In the genomic region with DNA sequence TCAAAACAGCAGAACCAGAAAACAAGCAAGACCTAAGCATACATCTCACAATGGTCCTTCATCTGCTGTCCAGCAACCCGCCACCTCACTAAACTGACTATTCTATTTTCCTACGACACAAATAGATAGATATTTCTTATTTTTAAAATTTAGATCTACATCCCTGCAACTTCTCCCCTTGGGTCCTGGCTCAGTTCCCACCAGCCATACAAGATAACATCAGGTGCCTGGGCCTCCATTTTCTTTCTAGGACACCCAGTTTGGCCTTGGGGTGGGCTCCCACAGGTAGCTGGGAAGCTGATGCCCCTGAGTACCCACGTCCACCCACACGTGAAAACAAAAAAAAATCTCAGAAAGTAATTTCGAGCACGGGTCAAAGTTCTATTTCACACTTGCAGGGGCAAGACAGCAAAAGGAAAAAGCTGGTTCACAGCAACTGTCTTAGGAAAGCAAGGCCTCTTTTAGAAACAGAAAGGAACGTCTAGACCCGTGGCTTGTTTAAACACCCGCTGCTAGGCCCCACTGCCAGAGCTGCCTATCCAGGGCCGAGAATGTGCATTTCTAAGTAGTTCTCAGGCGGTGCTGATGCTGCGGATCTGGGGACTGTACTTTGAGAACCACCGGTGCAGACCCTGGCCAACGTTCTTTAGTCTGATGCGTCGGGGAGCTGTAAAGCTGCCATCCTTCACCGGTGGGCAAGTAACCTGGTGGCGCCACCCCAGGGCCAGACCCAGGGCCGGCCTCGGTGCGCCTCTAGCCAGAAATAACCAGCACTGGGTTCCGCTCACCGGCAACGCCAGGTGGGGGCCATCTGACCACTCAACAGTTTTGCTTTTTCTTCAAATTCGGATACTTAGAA, we compare ENCODE assay signal across 8 cellular contexts. TPM values are rescaled to one million over a fixed set of nuclear protein-coding genes. Genes with fewer than 3 reads are reported as not detected.
DNase-seq lines count a peak whose midpoint lies in the region; ATAC-seq and TF ChIP-seq lines count a peak whose summit lies in the region.

No MANE protein-coding gene starts in this region.

- H3K27me3 ChIP-seq in esophagus squamous epithelium (no peaks in the 10 kb centered on the region), thyroid gland (no peaks in the 10 kb centered on the region)

- CTCF ChIA-PET in activated CD4-positive, alpha-beta memory T cell treated with anti-CD3 and anti-CD28 coated beads for 36 hours (lab: Charles Lee): interaction anchor here (0.5 to 2.4 kb wide), 6 partner anchors 9 to 833 kb away, joined by 3 to 17 read pairs (median 4); no protein-coding TSS in a partner anchor

- H3K4me1 ChIP-seq in esophagus squamous epithelium (peaks cover 0 to 25% (median 13%) of the 10 kb centered on the region in 3 donors), thyroid gland (peaks cover 6 to 8% of the 10 kb centered on the region in 2 donors)

- DNase-seq in NCI-H1417 treated with DMSO at 0.1 percent for 48 hours (lab: John Stamatoyannopoulos, UW): peak; percentile 42
- DNase-seq in activated CD4-positive, alpha-beta memory T cell treated with anti-CD3 and anti-CD28 coated beads for 36 hours: peak; percentile 16
- no peak for DNase-seq in esophagus squamous epithelium (lab: John Stamatoyannopoulos, UW)
- peak in 5 of 10 donors; percentile 15 to 71 (median 44) for DNase-seq in naive thymus-derived CD8-positive, alpha-beta T cell
- peak; percentile 68 to 70 for DNase-seq in thyroid gland

- H3K36me3 ChIP-seq in esophagus squamous epithelium (no peaks in the 10 kb centered on the region), thyroid gland (no peaks in the 10 kb centered on the region)

- ATAC-seq in HG02763 (IDR thresholded peaks at IDR 0.05; ENCODE audit: unreplicated experiment): peak; percentile 58
- ATAC-seq in naive thymus-derived CD8-positive, alpha-beta T cell: peak; percentile 42 to 46

- intact Hi-C loops in activated CD4-positive, alpha-beta memory T cell treated with anti-CD3 and anti-CD28 coated beads for 36 hours (cut with micrococcal nuclease): loop anchor here (1.0 to 10.0 kb wide), 6 partner anchors 48 to 756 kb away; partner anchors contain the start of genes GPR180 and TGDS
- intact Hi-C loops in esophagus squamous epithelium (cut with DNase I): no loop called here
- intact Hi-C loops in thyroid gland (cut with DNase I): loop anchor here (10.0 kb wide), 1 partner anchor 46 kb away; the partner anchor contains the start of gene TGDS

- H3K27ac Mint-ChIP-seq in activated CD4-positive, alpha-beta memory T cell treated with anti-CD3 and anti-CD28 coated beads for 36 hours: peak overlapping the region; percentile 94
- H3K27ac Mint-ChIP-seq in naive thymus-derived CD8-positive, alpha-beta T cell: peak overlapping the region; percentile 95 to 100 (median 98)

- H3K27me3 Mint-ChIP-seq in activated CD4-positive, alpha-beta memory T cell treated with anti-CD3 and anti-CD28 coated beads for 36 hours: peaks cover 2% of the 10 kb centered on the region
- peaks cover 0 to 5% (median 0%) of the 10 kb centered on the region in 5 donors for H3K27me3 Mint-ChIP-seq in naive thymus-derived CD8-positive, alpha-beta T cell

- H3K9me3 ChIP-seq in esophagus squamous epithelium (no peaks in the 10 kb centered on the region), thyroid gland (no peaks in the 10 kb centered on the region)

- peaks cover 5% of the 10 kb centered on the region for H3K36me3 Mint-ChIP-seq in activated CD4-positive, alpha-beta memory T cell treated with anti-CD3 and anti-CD28 coated beads for 36 hours
- H3K36me3 Mint-ChIP-seq in naive thymus-derived CD8-positive, alpha-beta T cell: peaks cover 2 to 9% (median 4%) of the 10 kb centered on the region in 3 donors

- 17 to 43% methylated on average over 7 to 16 of the region's 25 CpGs for WGBS in esophagus squamous epithelium, 2 donors
- 14 to 25% methylated on average over 16 to 25 of the region's 25 CpGs for WGBS in thyroid gland, 2 donors

- H3K9me3 Mint-ChIP-seq in activated CD4-positive, alpha-beta memory T cell treated with anti-CD3 and anti-CD28 coated beads for 36 hours: peaks cover 3% of the 10 kb centered on the region
- peaks cover 0 to 11% (median 0%) of the 10 kb centered on the region in 9 donors for H3K9me3 Mint-ChIP-seq in naive thymus-derived CD8-positive, alpha-beta T cell

- no peak for TF ChIP-seq POLR2A in esophagus squamous epithelium (IDR thresholded peaks at IDR 0.05)
- TF ChIP-seq POLR2A in thyroid gland (IDR thresholded peaks at IDR 0.05): no peak

- peak; percentile 50 for TF ChIP-seq CTCF in 22Rv1 (IDR thresholded peaks at IDR 0.05)
- peak; percentile 14; the same call in 1 of the 2 replicates for TF ChIP-seq CTCF in GM12875 (IDR thresholded peaks at IDR 0.05; ENCODE audit: borderline replicate concordance, insufficient read depth, low read depth, low read length)
- TF ChIP-seq CTCF in esophagus squamous epithelium (IDR thresholded peaks at IDR 0.05): no peak
- peak in 2 of 6 experiments; percentile 12 to 20 for TF ChIP-seq CTCF in thyroid gland (IDR thresholded peaks at IDR 0.05)

- POLR2A ChIA-PET in activated CD4-positive, alpha-beta memory T cell treated with anti-CD3 and anti-CD28 coated beads for 36 hours (lab: Charles Lee): interaction anchor here (1.0 to 2.7 kb wide), 4 partner anchors 24 to 53 kb away, joined by 3 to 18 read pairs (median 5); partner anchors contain the start of genes GPR180 and TGDS
- POLR2A ChIA-PET in naive thymus-derived CD8-positive, alpha-beta T cell (lab: Charles Lee): interaction anchor here (0.7 to 4.0 kb wide), 15 partner anchors 9 to 71 kb away, joined by 3 to 62 read pairs (median 5); partner anchors contain the start of genes GPR180 and TGDS

- peaks cover 16% of the 10 kb centered on the region for H3K4me1 Mint-ChIP-seq in activated CD4-positive, alpha-beta memory T cell treated with anti-CD3 and anti-CD28 coated beads for 36 hours (ENCODE audit: low read depth)
- H3K4me1 Mint-ChIP-seq in naive thymus-derived CD8-positive, alpha-beta T cell: peaks cover 21 to 33% (median 25%) of the 10 kb centered on the region in 4 donors

- H3K27ac ChIP-seq in 22Rv1 (peak overlapping the region; percentile 96), esophagus squamous epithelium (peak overlapping the region; percentile 92 to 98 (median 96)), thyroid gland (peak overlapping the region; percentile 88 to 95 (median 94))

- H3K4me3 ChIP-seq in GM12875 (ENCODE audit: low read depth, low read length) (peak overlapping the region; percentile 72), esophagus squamous epithelium (peak overlapping the region; percentile 69 to 85 (median 73)), thyroid gland (replicated peaks in 1 of 3) (peak overlapping the region; percentile 8 to 53 (median 41))

- peak overlapping the region; percentile 88 for H3K4me3 Mint-ChIP-seq in activated CD4-positive, alpha-beta memory T cell treated with anti-CD3 and anti-CD28 coated beads for 36 hours
- H3K4me3 Mint-ChIP-seq in naive thymus-derived CD8-positive, alpha-beta T cell: peak overlapping the region; percentile 89 to 99 (median 94)

RNA-seq across cellular contexts. Expression of gene TGDS, which starts 47.3 kb away (rescaled TPM):
- 10 to 100 TPM; 19.0 to 19.6 TPM for total RNA-seq in activated CD4-positive, alpha-beta memory T cell treated with anti-CD3 and anti-CD28 coated beads for 36 hours
- total RNA-seq in esophagus squamous epithelium (10 to 100 TPM in 2 of 4 donors, 1 to 10 TPM in 2; 2.5 to 17.9 (median 9.8) TPM), thyroid gland (10 to 100 TPM; 15.8 to 25.2 (median 20.4) TPM)
- total RNA-seq in naive thymus-derived CD8-positive, alpha-beta T cell: 10 to 100 TPM; 16.3 to 16.7 TPM
- polyA plus RNA-seq in naive thymus-derived CD8-positive, alpha-beta T cell: 10 to 100 TPM in 2 of 3 donors, 1 to 10 TPM in 1; 8.5 to 14.4 (median 13.2) TPM

RNA-seq across cellular contexts. Expression of gene GPR180, which starts 53.0 kb away (rescaled TPM):
- total RNA-seq in activated CD4-positive, alpha-beta memory T cell treated with anti-CD3 and anti-CD28 coated beads for 36 hours: 1 to 10 TPM; 9.1 to 9.7 TPM
- total RNA-seq in esophagus squamous epithelium (1 to 10 TPM; 2.6 to 5.3 (median 3.6) TPM), thyroid gland (10 to 100 TPM; 10.4 to 13.3 (median 10.9) TPM)
- total RNA-seq in naive thymus-derived CD8-positive, alpha-beta T cell: 1 to 10 TPM; 3.1 to 3.4 TPM
- 1 to 10 TPM in 2 of 3 donors, under 1 TPM in 1; 0.96 to 1.8 (median 1.1) TPM for polyA plus RNA-seq in naive thymus-derived CD8-positive, alpha-beta T cell

Comparison
In these comparisons a context has a peak if more than half of its experiments do, and no peak if none do; other contexts are left out.
1. CTCF ChIP-seq: peak in 22Rv1 (single experiment) and GM12875 (single experiment); none in esophagus squamous epithelium (0 of 6).
2. Peak in every context shown above with its lines, with median percentiles within 50 percentile points of each other: H3K27ac ChIP-seq and H3K4me3 ChIP-seq.